ENCODE assay signal across 7 cellular contexts in the genomic region with DNA sequence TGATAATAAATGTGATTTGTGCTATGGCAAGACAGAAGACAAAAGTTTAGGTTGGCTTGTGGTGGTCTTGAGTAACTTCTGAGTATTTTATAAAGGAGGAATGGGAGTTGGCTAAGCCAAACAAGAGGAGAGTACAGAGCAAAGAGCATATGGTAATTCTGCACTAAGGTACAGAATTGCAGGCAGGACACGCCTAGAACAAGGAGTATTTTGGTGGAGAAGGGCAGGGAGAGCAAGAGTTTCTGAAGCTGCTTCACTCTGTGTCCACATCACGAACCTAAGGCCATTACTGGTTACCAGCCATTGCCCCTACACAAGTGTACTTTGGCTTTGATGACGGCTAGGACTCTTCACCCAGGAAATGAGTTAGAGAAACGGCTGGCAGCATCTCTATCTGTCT.
"Had no signal": no experiment of that assay in that cellular context is flagged by ENCODE, and none has a peak within 500 bp of the region (broad histone marks: within the 10 kb centered on the region; RNA-seq: fewer than 3 reads in every experiment).

No MANE protein-coding gene starts in this region.

- H3K4me3 Mint-ChIP-seq: GM23338, H9, IgD-negative memory B cell had no signal

- H2AFZ ChIP-seq: GM23338 had no signal

- DNase-seq: H9, HCEC 1CT, KBM-7 had no signal

- ATAC-seq: GM23338, HepG2 had no signal

- H3K27ac ChIP-seq: HL-60 had no signal

- H3K4me2 ChIP-seq: GM23338 had no signal

- H3K4me1 Mint-ChIP-seq: IgD-negative memory B cell had no signal

- H3K27ac Mint-ChIP-seq: GM23338, H9, IgD-negative memory B cell had no signal

- H3K36me3 Mint-ChIP-seq: IgD-negative memory B cell had no signal

- H3K4me3 ChIP-seq: GM23338 had no signal
